Comparison of ENCODE assay signal across 1 cellular context in genomic region chr2:12434609-12435008, GRCh38.
TF ChIP-seq lines count a peak whose summit lies in the region.

No MANE protein-coding gene starts in this region.

TF ChIP-seq in K562, 482 proteins besides CTCF, POLR2A, EP300 and RAD21 (continued from another document):
- TF ChIP-seq NFIC (IDR thresholded peaks at IDR 0.05), result peak; percentile 77
- TF ChIP-seq ZNF263 (CRISPR knock-in tag; IDR thresholded peaks at IDR 0.05; ENCODE audit: borderline replicate concordance), result no peak
- peak; percentile 91 for TF ChIP-seq TAL1 (IDR thresholded peaks at IDR 0.05)
- peak in 1 of 2 experiments; percentile 83; a peak in 2 of 4 replicates for TF ChIP-seq RCOR1 (IDR thresholded peaks at IDR 0.05; ENCODE audit: borderline replicate concordance in 1 of 2, low read depth in 2 of 2, low read length in 2 of 2)
- TF ChIP-seq SRSF1 (IDR thresholded peaks at IDR 0.05; ENCODE audit: low read depth, low read length), result no peak
- no peak for TF ChIP-seq TGIF2 (CRISPR knock-in tag; IDR thresholded peaks at IDR 0.05)
- peak; percentile 68; the same call in 1 of the 2 replicates for TF ChIP-seq KLF16 (IDR thresholded peaks at IDR 0.05)
- TF ChIP-seq FIP1L1 (IDR thresholded peaks at IDR 0.05; ENCODE audit: low read depth, low read length, poor library complexity, severe bottlenecking), result no peak
- no peak for TF ChIP-seq HDAC8 (tag; IDR thresholded peaks at IDR 0.05)
- peak; percentile 25; the same call in 1 of the 2 replicates for TF ChIP-seq ZNF668 (CRISPR knock-in tag; IDR thresholded peaks at IDR 0.05)
- TF ChIP-seq ZBTB8A (IDR thresholded peaks at IDR 0.05; ENCODE audit: partially characterized antibody), result no peak
- no peak for TF ChIP-seq PREB (CRISPR knock-in tag; IDR thresholded peaks at IDR 0.05)
- TF ChIP-seq MTF1 (CRISPR knock-in tag; IDR thresholded peaks at IDR 0.05; ENCODE audit: borderline replicate concordance), result no peak
- TF ChIP-seq ZBTB12 (CRISPR knock-in tag; IDR thresholded peaks at IDR 0.05), result no peak
- TF ChIP-seq MED1 (CRISPR knock-in tag; IDR thresholded peaks at IDR 0.05; ENCODE audit: borderline replicate concordance), result no peak
- TF ChIP-seq BMI1 (IDR thresholded peaks at IDR 0.05; ENCODE audit: low read length), result no peak
- TF ChIP-seq ESRRB (CRISPR knock-in tag; IDR thresholded peaks at IDR 0.05; ENCODE audit: borderline replicate concordance), result no peak
- no peak for TF ChIP-seq KLF10 (CRISPR knock-in tag; IDR thresholded peaks at IDR 0.05)
- TF ChIP-seq MAZ (CRISPR knock-in tag; conservative IDR thresholded peaks at IDR 0.05 in 1 of 2, IDR thresholded peaks at IDR 0.05 in 1 of 2), result no peak
- no peak for TF ChIP-seq MAFK (IDR thresholded peaks at IDR 0.05; ENCODE audit: low read length)
- TF ChIP-seq TEAD4 (IDR thresholded peaks at IDR 0.05; ENCODE audit: low read length), result peak; percentile 93
- TF ChIP-seq TEAD4 (CRISPR knock-in tag; IDR thresholded peaks at IDR 0.05; ENCODE audit: borderline replicate concordance), result no peak
- TF ChIP-seq YY1 (IDR thresholded peaks at IDR 0.05; ENCODE audit: borderline replicate concordance in 1 of 3, control insufficient read depth in 1 of 3, extremely low read depth in 1 of 3, insufficient read depth in 3 of 3, insufficient read length in 1 of 3, insufficient replicate concordance in 2 of 3, low read depth in 1 of 3, low read length in 2 of 3), result no peak
- peak; percentile 94 for TF ChIP-seq CCNT2 (IDR thresholded peaks at IDR 0.05; ENCODE audit: borderline replicate concordance, extremely low read depth, insufficient read length, low read depth, low read length)
- peak; percentile 66; the same call in 1 of the 2 replicates for TF ChIP-seq PML (IDR thresholded peaks at IDR 0.05; ENCODE audit: low read length)
- TF ChIP-seq CBFA2T3 (IDR thresholded peaks at IDR 0.05), result peak; percentile 96
- TF ChIP-seq TCF3 (CRISPR knock-in tag; IDR thresholded peaks at IDR 0.05), result peak; percentile 90
